Comparison of ENCODE assay signal across 17 cellular contexts in genomic region chr15:36803773-36804172, GRCh38.
DNase-seq lines count a peak whose midpoint lies in the region; ATAC-seq, FAIRE-seq and TF ChIP-seq lines count a peak whose summit lies in the region.
"Had no signal": no experiment of that assay in that cellular context is flagged by ENCODE, and none has a peak within 500 bp of the region (broad histone marks: within the 10 kb centered on the region; RNA-seq: fewer than 3 reads in every experiment).

No MANE protein-coding gene starts in this region.

- H3K4me3 Mint-ChIP-seq in nephron: no peak overlapping the region
- H3K4me3 Mint-ChIP-seq in activated CD8-positive, alpha-beta T cell treated with anti-CD3 and anti-CD28 coated beads, Interleukin-2, amount 10 ng/mL, durations not matched to agents 7 days and 5 days: no peak overlapping the region

- no peak for TF ChIP-seq POLR2A in H54 (IDR thresholded peaks at IDR 0.05; ENCODE audit: low read depth, low read length)

- H3K27me3 Mint-ChIP-seq in nephron (ENCODE audit: low read depth): no peaks in the 10 kb centered on the region
- H3K27me3 Mint-ChIP-seq in activated CD8-positive, alpha-beta T cell treated with anti-CD3 and anti-CD28 coated beads, Interleukin-2, amount 10 ng/mL, durations not matched to agents 7 days and 5 days (ENCODE audit: low read depth): no peaks in the 10 kb centered on the region

- peaks cover 4% of the 10 kb centered on the region for H3K36me3 Mint-ChIP-seq in nephron (ENCODE audit: low read depth)
- H3K36me3 Mint-ChIP-seq in activated CD8-positive, alpha-beta T cell treated with anti-CD3 and anti-CD28 coated beads, Interleukin-2, amount 10 ng/mL, durations not matched to agents 7 days and 5 days (ENCODE audit: low read depth): peaks cover 2% of the 10 kb centered on the region

- TF ChIP-seq CTCF in bronchial epithelial cell (IDR thresholded peaks at IDR 0.05; ENCODE audit: insufficient read depth, low read length, severe bottlenecking): no peak
- no peak for TF ChIP-seq CTCF in nephron (IDR thresholded peaks at IDR 0.05; ENCODE audit: unreplicated experiment in 3 of 3)

- peak overlapping the region; percentile 55 to 86 (median 61) for H3K27ac Mint-ChIP-seq in nephron
- no peak overlapping the region for H3K27ac Mint-ChIP-seq in activated CD8-positive, alpha-beta T cell treated with anti-CD3 and anti-CD28 coated beads, Interleukin-2, amount 10 ng/mL, durations not matched to agents 7 days and 5 days

- H3K4me1 Mint-ChIP-seq in nephron: peaks cover 25% of the 10 kb centered on the region
- no peaks in the 10 kb centered on the region for H3K4me1 Mint-ChIP-seq in activated CD8-positive, alpha-beta T cell treated with anti-CD3 and anti-CD28 coated beads, Interleukin-2, amount 10 ng/mL, durations not matched to agents 7 days and 5 days (ENCODE audit: low read depth)

- no peaks in the 10 kb centered on the region for H3K9me3 Mint-ChIP-seq in nephron
- no peaks in the 10 kb centered on the region for H3K9me3 Mint-ChIP-seq in activated CD8-positive, alpha-beta T cell treated with anti-CD3 and anti-CD28 coated beads, Interleukin-2, amount 10 ng/mL, durations not matched to agents 7 days and 5 days (ENCODE audit: insufficient read depth)

- DNase-seq in DMS79 treated with DMSO at 0.1 percent for 48 hours (lab: John Stamatoyannopoulos, UW) (peak; percentile 7), H54 (ENCODE audit: insufficient read length, low spot score) (no peak), bronchial epithelial cell (ENCODE audit: low read depth) (peak; percentile 39), DMS 273 treated with DMSO at 0.1 percent for 48 hours (lab: John Stamatoyannopoulos, UW) (no peak), urothelium cell line (ENCODE audit: low spot score) (no peak)
- no peak for DNase-seq in activated CD8-positive, alpha-beta T cell treated with anti-CD3 and anti-CD28 coated beads, Interleukin-2, amount 10 ng/mL, durations not matched to agents 7 days and 5 days
- DNase-seq: GF-D8; MG63; NCI-H1092 treated with DMSO at 0.1 percent for 48 hours; NCI-H2107; NCI-H345; NK-92 treated with Interleukin-12 subunit alpha and Interleukin-12 subunit beta, amount 100 ng/mL, for 24 hours had no signal

- CTCF ChIA-PET in activated CD8-positive, alpha-beta T cell treated with anti-CD3 and anti-CD28 coated beads, Interleukin-2, amount 10 ng/mL, durations not matched to agents 7 days and 5 days (lab: Charles Lee): no interaction called here

- FAIRE-seq in H54 (lab: Jason Lieb, UNC): peak; percentile 15
- FAIRE-seq in bronchial epithelial cell (lab: Jason Lieb, UNC): no peak
- FAIRE-seq in urothelium cell line (lab: Jason Lieb, UNC): no peak
- FAIRE-seq: GM12891, GM18507 had no signal

- POLR2A ChIA-PET in activated CD8-positive, alpha-beta T cell treated with anti-CD3 and anti-CD28 coated beads, Interleukin-2, amount 10 ng/mL, durations not matched to agents 7 days and 5 days (lab: Charles Lee): no interaction called here

- H3K36me3 ChIP-seq in bronchial epithelial cell (ENCODE audit: control insufficient read depth, insufficient read depth, low read length): no peaks in the 10 kb centered on the region
- H3K36me3 ChIP-seq: MG63 had no signal

- no peak overlapping the region for H3K4me3 ChIP-seq in bronchial epithelial cell (ENCODE audit: low read depth, low read length)
- H3K4me3 ChIP-seq: MG63 had no signal

- ATAC-seq in activated CD8-positive, alpha-beta T cell treated with anti-CD3 and anti-CD28 coated beads, Interleukin-2, amount 10 ng/mL, durations not matched to agents 7 days and 5 days: no peak
- no peak for ATAC-seq in HG03520 (IDR thresholded peaks at IDR 0.05; ENCODE audit: unreplicated experiment)
- ATAC-seq: HCT116 had no signal

- H3K27me3 ChIP-seq in bronchial epithelial cell (ENCODE audit: control insufficient read depth, insufficient read depth, low read length): no peaks in the 10 kb centered on the region
- H3K27me3 ChIP-seq: MG63 had no signal

Comparison
In these comparisons a context has a peak if more than half of its experiments do, and no peak if none do; other contexts are left out.
1. DNase-seq: peak in DMS79 treated with DMSO at 0.1 percent for 48 hours (single experiment) and bronchial epithelial cell (single experiment); none in H54 (single experiment), DMS 273 treated with DMSO at 0.1 percent for 48 hours (single experiment), activated CD8-positive, alpha-beta T cell treated with anti-CD3 and anti-CD28 coated beads, Interleukin-2, amount 10 ng/mL, durations not matched to agents 7 days and 5 days (single experiment) and urothelium cell line (single experiment).